28 cellular contexts compared by ENCODE assay signal in the genomic region with DNA sequence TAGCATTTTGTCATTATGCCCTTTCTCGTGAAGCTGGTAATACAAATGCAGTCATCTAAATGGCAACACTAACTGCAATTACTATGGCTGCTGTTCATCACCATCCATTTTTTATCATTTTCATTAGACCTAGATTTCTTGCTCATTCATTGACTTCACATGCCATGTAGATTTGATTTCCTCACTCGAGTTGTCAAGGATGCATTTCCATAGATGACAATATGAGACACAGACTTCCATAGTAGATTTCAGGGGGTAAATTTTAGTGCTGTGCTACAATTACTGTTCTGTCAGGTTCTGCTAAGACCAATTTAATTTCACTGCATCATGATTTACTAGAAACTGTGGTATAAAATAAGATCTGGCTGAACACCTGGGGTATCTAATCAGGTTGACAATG.
"Had no signal": no experiment of that assay in that cellular context is flagged by ENCODE, and none has a peak within 500 bp of the region (broad histone marks: within the 10 kb centered on the region; RNA-seq: fewer than 3 reads in every experiment).

No MANE protein-coding gene starts in this region.

- H3K27ac ChIP-seq: colonic mucosa, coronary artery, dorsolateral prefrontal cortex, epithelial cell of prostate, esophagus muscularis mucosa, esophagus squamous epithelium, foreskin keratinocyte, gastrocnemius medialis, gastroesophageal sphincter, heart left ventricle, heart right ventricle had no signal

- H3K27me3 ChIP-seq: colonic mucosa, dorsolateral prefrontal cortex, esophagus muscularis mucosa, esophagus squamous epithelium, foreskin keratinocyte, gastrocnemius medialis, gastroesophageal sphincter, heart left ventricle, heart right ventricle had no signal

- ATAC-seq: effector memory CD8-positive, alpha-beta T cell; esophagus mucosa; foreskin keratinocyte; gastrocnemius medialis; gastroesophageal sphincter; heart left ventricle; heart right ventricle had no signal

- H3K4me1 ChIP-seq: colonic mucosa, esophagus muscularis mucosa, esophagus squamous epithelium, foreskin keratinocyte, gastrocnemius medialis, gastroesophageal sphincter, heart left ventricle, heart right ventricle had no signal

- H3K4me3 ChIP-seq: colonic mucosa, coronary artery, dorsolateral prefrontal cortex, esophagus muscularis mucosa, esophagus squamous epithelium, gastrocnemius medialis, gastroesophageal sphincter, heart left ventricle, heart right ventricle had no signal

- H3K9me3 ChIP-seq: colonic mucosa, esophagus muscularis mucosa, esophagus squamous epithelium, gastrocnemius medialis, gastroesophageal sphincter, heart left ventricle, heart right ventricle had no signal

- FAIRE-seq: colon, endometrium, endothelial cell of umbilical vein, frontal cortex had no signal

- DNase-seq: colonic mucosa; cortex of kidney; dermis blood vessel endothelial cell; dorsolateral prefrontal cortex; effector CD4-positive, alpha-beta T cell; effector CD8-positive, alpha-beta T cell; effector memory CD4-positive, alpha-beta T cell; effector memory CD8-positive, alpha-beta T cell; endodermal cell; erythroblast; esophagus squamous epithelium; foreskin fibroblast; foreskin keratinocyte; foreskin melanocyte; gastrocnemius medialis; glutamatergic neuron; head of caudate nucleus; heart left ventricle; heart right ventricle had no signal

- H3K36me3 ChIP-seq: colonic mucosa, esophagus muscularis mucosa, esophagus squamous epithelium, gastrocnemius medialis, gastroesophageal sphincter, heart left ventricle, heart right ventricle had no signal
